In the genomic region with DNA sequence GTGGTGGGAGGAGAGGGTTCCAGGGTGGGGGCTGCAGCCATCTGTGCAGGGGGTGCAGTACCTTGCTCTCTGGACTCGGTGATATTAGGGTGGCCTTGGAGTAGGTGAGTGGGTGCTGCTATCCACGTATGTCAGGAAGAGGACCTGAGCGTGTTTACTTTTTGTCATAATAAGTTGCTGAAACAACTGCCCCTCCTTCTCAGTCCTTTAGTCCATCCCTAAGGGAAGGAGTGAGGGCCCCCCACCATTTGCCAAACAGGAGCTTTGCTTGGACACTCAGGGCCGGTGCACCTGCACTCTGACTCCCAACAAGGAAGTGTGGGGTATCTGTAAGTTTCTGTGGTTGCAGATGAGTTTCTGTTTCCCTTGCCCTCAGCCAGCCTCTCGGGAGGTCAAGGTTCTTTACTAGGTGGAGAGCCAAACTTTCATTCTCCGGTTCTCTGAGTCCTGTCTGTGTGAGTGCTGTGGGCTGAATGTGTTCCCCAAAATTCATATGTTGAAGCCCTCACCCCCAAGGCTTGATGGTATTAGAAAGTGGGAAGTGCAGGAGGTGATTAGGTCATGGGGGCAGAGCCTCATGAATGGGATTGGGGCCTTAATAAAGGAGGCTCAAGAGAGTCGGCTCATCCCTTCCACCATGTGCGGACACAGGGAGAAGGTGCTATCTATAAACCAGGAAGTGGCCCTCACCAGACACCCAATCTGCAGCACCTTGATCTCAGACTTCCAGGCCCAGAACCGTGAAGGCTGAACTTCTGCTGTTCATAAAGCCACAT, we compare ENCODE assay signal across 11 cellular contexts. TPM values are rescaled to one million over a fixed set of nuclear protein-coding genes. Genes with fewer than 3 reads are reported as not detected.
DNase-seq lines count a peak whose midpoint lies in the region; ATAC-seq and TF ChIP-seq lines count a peak whose summit lies in the region.
"Had no signal": no experiment of that assay in that cellular context is flagged by ENCODE, and none has a peak within 500 bp of the region (broad histone marks: within the 10 kb centered on the region; RNA-seq: fewer than 3 reads in every experiment).

No MANE protein-coding gene starts in this region.

- H3K9me3 ChIP-seq in left lung = no peaks in the 10 kb centered on the region
- H3K9me3 ChIP-seq: SK-N-SH had no signal

- no peak overlapping the region for H3K27ac ChIP-seq in left lung

- no peaks in the 10 kb centered on the region for H3K36me3 ChIP-seq in left lung

- peak; percentile 97 for ATAC-seq in GM18520 (IDR thresholded peaks at IDR 0.05; ENCODE audit: unreplicated experiment)
- ATAC-seq in GM21526 (IDR thresholded peaks at IDR 0.05; ENCODE audit: low FRiP score, unreplicated experiment) = peak; percentile 97
- ATAC-seq in HG03342 (IDR thresholded peaks at IDR 0.05; ENCODE audit: unreplicated experiment) = peak; percentile 93
- ATAC-seq in esophagus mucosa = peak; percentile 18
- ATAC-seq in left lung = no peak

- DNase-seq in LoVo (ENCODE audit: low spot score) (no peak), NCI-H146 treated with DMSO at 0.1 percent for 48 hours (lab: John Stamatoyannopoulos, UW; ENCODE audit: unreplicated experiment) (no peak), DMS79 treated with DMSO at 0.1 percent for 48 hours (lab: John Stamatoyannopoulos, UW) (no peak), left lung (no peak)
- DNase-seq: KG1, SK-N-SH had no signal

- intact Hi-C loops in left lung (cut with DNase I) = no loop called here

- no peaks in the 10 kb centered on the region for H3K27me3 ChIP-seq in left lung

- no peaks in the 10 kb centered on the region for H3K4me1 ChIP-seq in left lung

- no peak overlapping the region for H3K4me3 ChIP-seq in left lung

- TF ChIP-seq CTCF in left lung (IDR thresholded peaks at IDR 0.05) = no peak

RNA-seq across cellular contexts. Expression of a gene that starts 19.7 kb away (rescaled TPM):
- total RNA-seq in esophagus mucosa = not detected
- under 1 TPM in 1 of 2 donors, not detected in 1; 0.71 TPM for total RNA-seq in left lung
- total RNA-seq: lung microvascular endothelial cell had no signal

RNA-seq across cellular contexts. Expression of a gene that starts 54.6 kb away (rescaled TPM):
- total RNA-seq in esophagus mucosa (not detected), left lung (not detected)
- total RNA-seq: lung microvascular endothelial cell had no signal
